Comparison of ENCODE assay signal across 18 cellular contexts in genomic region chr13:113045214-113046007, GRCh38.
DNase-seq lines count a peak whose midpoint lies in the region; ATAC-seq and TF ChIP-seq lines count a peak whose summit lies in the region.
"Had no signal": no experiment of that assay in that cellular context is flagged by ENCODE, and none has a peak within 500 bp of the region (broad histone marks: within the 10 kb centered on the region; RNA-seq: fewer than 3 reads in every experiment).

No MANE protein-coding gene starts in this region.

- TF ChIP-seq CTCF in right atrium auricular region (IDR thresholded peaks at IDR 0.05) (no peak), left ventricle myocardium inferior (IDR thresholded peaks at IDR 0.05; ENCODE audit: borderline replicate concordance) (no peak)

- intact Hi-C loops in Right ventricle myocardium inferior (cut with DNase I) (loop anchor here (5.0 kb wide), 1 partner anchor 107 kb away; no protein-coding TSS in a partner anchor), left ventricle myocardium inferior (cut with micrococcal nuclease) (no loop called here)

- H3K4me1 ChIP-seq in right atrium auricular region: peaks cover 0 to 20% of the 10 kb centered on the region in 2 donors
- H3K4me1 ChIP-seq in left ventricle myocardium inferior: peaks cover 48% of the 10 kb centered on the region
- H3K4me1 ChIP-seq: parathyroid adenoma had no signal

- H3K27me3 ChIP-seq in right atrium auricular region (no peaks in the 10 kb centered on the region), left ventricle myocardium inferior (ENCODE audit: low read depth) (no peaks in the 10 kb centered on the region)

- H3K9me3 ChIP-seq in right atrium auricular region (no peaks in the 10 kb centered on the region), left ventricle myocardium inferior (replicated peaks) (no peaks in the 10 kb centered on the region)
- H3K9me3 ChIP-seq: SK-N-SH had no signal

- ATAC-seq in Right ventricle myocardium inferior (no peak), GM21717 (IDR thresholded peaks at IDR 0.05; ENCODE audit: unreplicated experiment) (no peak), HG02884 (IDR thresholded peaks at IDR 0.05; ENCODE audit: unreplicated experiment) (no peak), HG02870 (IDR thresholded peaks at IDR 0.05; ENCODE audit: unreplicated experiment) (no peak)
- ATAC-seq: activated CD8-positive, alpha-beta T cell treated with anti-CD3 and anti-CD28 coated beads for 36 hours; activated T-cell treated with anti-CD3 and anti-CD28 coated beads, Interleukin-2, amount 50 U/mL, for 72 hours had no signal

- DNase-seq in Right ventricle myocardium inferior (ENCODE audit: missing footprints) (peak; percentile 69), right atrium auricular region (ENCODE audit: low spot score) (no peak), left ventricle myocardium inferior (peak; percentile 32), pons (ENCODE audit: low spot score) (peak; percentile 66), NCI-H1694 (lab: John Stamatoyannopoulos, UW) (no peak)
- DNase-seq: activated CD8-positive, alpha-beta T cell treated with anti-CD3 and anti-CD28 coated beads for 36 hours; activated T-cell treated with anti-CD3 and anti-CD28 coated beads, Interleukin-2, amount 50 U/mL, for 72 hours; CD4-positive, alpha-beta memory T cell; DND-41; kidney glomerular epithelial cell; NCI-H187; NCI-H524; SK-N-SH had no signal

- no peak overlapping the region for H3K27ac ChIP-seq in right atrium auricular region
- peak overlapping the region; percentile 51 for H3K27ac ChIP-seq in left ventricle myocardium inferior (replicated peaks)
- H3K27ac ChIP-seq: 22Rv1, parathyroid adenoma had no signal

- H3K4me3 ChIP-seq in right atrium auricular region (no peak overlapping the region), left ventricle myocardium inferior (no peak overlapping the region)

- H3K36me3 ChIP-seq in right atrium auricular region (no peaks in the 10 kb centered on the region), left ventricle myocardium inferior (peaks cover 10% of the 10 kb centered on the region)

Comparison
In these comparisons a context has a peak if more than half of its experiments do, and no peak if none do; other contexts are left out.
1. DNase-seq: peak in Right ventricle myocardium inferior (single experiment), left ventricle myocardium inferior (single experiment) and pons (single experiment); none in right atrium auricular region (single experiment) and NCI-H1694 (single experiment).